ENCODE assay signal across 1 cellular context in the genomic region with DNA sequence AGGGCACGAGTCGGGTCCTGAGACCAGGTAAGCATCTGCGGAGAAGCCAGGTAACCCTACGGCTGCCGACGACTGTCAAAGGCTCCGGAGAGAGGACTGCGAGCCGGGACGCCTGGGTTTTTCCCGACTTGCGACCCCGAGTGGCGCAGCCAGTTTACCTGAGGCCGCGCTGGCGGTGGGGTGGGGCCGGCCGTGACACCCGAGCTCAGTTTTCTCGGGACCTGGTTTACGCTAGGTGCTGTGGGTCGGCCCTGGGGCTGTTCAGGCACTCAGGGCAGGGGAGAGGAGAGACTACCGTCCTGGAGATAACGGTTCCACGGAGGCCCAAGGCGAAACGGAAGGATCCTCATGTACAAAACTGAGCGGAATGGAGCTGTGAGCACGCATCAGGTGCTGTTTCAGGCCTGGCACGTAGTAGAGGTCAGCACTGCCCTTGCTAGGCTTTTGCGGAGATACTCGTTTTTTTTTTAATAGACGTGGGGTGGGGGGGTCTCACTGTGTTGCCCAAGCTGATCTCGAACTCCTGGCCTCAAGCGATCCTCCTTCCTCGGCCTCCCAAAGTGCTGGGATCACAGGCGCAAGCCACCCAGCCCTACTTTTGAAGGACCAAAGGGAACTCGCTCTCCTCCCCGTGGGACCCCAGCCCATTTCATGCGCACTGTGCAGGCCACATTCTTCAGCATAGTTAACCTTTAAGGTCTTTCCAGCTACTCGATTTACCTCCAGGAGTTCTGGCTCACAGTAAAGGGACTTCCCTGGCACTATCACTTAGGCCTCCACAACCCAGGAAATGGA.
A peak's percentile ranks its signal among the peaks of the same experiment; 100 is the strongest.
TF ChIP-seq lines count a peak whose summit lies in the region.

No MANE protein-coding gene starts in this region.

TF ChIP-seq in HepG2, 621 proteins besides CTCF, POLR2A, EP300 and RAD21 (continued from another document and continues in another):
- TF ChIP-seq, protein P1, sequence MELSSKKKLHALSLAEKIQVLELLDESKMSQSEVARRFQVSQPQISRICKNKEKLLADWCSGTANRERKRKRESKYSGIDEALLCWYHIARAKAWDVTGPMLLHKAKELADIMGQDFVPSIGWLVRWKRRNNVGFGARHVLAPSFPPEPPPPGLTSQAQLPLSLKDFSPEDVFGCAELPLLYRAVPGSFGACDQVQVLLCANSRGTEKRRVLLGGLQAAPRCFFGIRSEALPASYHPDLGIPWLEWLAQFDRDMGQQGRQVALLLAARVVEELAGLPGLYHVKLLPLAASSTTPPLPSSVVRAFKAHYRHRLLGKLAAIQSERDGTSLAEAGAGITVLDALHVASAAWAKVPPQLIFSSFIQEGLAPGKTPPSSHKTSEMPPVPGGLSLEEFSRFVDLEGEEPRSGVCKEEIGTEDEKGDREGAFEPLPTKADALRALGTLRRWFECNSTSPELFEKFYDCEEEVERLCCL (CRISPR knock-in tag; IDR thresholded peaks at IDR 0.05; ENCODE audit: borderline replicate concordance) = no peak
- TF ChIP-seq HMG20A (CRISPR knock-in tag; IDR thresholded peaks at IDR 0.05; ENCODE audit: borderline replicate concordance) (no peak), ZNF138 (CRISPR knock-in tag; IDR thresholded peaks at IDR 0.05; ENCODE audit: low read depth) (peak; percentile 80), NFIC (IDR thresholded peaks at IDR 0.05; ENCODE audit: low read length) (no peak), BRD4 (CRISPR knock-in tag; IDR thresholded peaks at IDR 0.05) (0 out of 2 replicates have a peak, but pooled peaks have one; percentile 13), ZNF878 (CRISPR knock-in tag; IDR thresholded peaks at IDR 0.05) (no peak), POLR2AphosphoS5 (IDR thresholded peaks at IDR 0.05; ENCODE audit: low read depth, low read length) (peak; percentile 45; the same call in 1 of the 2 replicates), DMAP1 (CRISPR knock-in tag; IDR thresholded peaks at IDR 0.05) (no peak; the same call in 1 of the 2 replicates), ETV6 (CRISPR knock-in tag; conservative IDR thresholded peaks at IDR 0.05) (no peak), FIP1L1 (IDR thresholded peaks at IDR 0.05; ENCODE audit: borderline replicate concordance, insufficient read depth, low read depth, low read length) (no peak), EED (CRISPR knock-in tag; IDR thresholded peaks at IDR 0.05) (peak; percentile 50; the same call in 1 of the 2 replicates), ZNF569 (CRISPR knock-in tag; IDR thresholded peaks at IDR 0.05; ENCODE audit: borderline replicate concordance) (no peak), KDM3A (CRISPR knock-in tag; IDR thresholded peaks at IDR 0.05; ENCODE audit: low read depth) (no peak), AKAP8 (CRISPR knock-in tag; IDR thresholded peaks at IDR 0.05) (no peak), ZNF225 (CRISPR knock-in tag; IDR thresholded peaks at IDR 0.05) (peak; percentile 69; the same call in 1 of the 2 replicates), KLF12 (CRISPR knock-in tag; IDR thresholded peaks at IDR 0.05; ENCODE audit: borderline replicate concordance) (0 out of 2 replicates have a peak, but pooled peaks have one; percentile 52), NCOA5 (CRISPR knock-in tag; IDR thresholded peaks at IDR 0.05) (no peak), NFKBIZ (CRISPR knock-in tag; IDR thresholded peaks at IDR 0.05) (0 out of 2 replicates have a peak, but pooled peaks have one; percentile 14), RARA (CRISPR knock-in tag; IDR thresholded peaks at IDR 0.05) (no peak), ZNF17 (CRISPR knock-in tag; IDR thresholded peaks at IDR 0.05) (no peak), MIXL1 (CRISPR knock-in tag; IDR thresholded peaks at IDR 0.05) (no peak), ZNF326 (CRISPR knock-in tag; IDR thresholded peaks at IDR 0.05; ENCODE audit: borderline replicate concordance) (no peak), GABPB1 (CRISPR knock-in tag; IDR thresholded peaks at IDR 0.05) (no peak)
- TF ChIP-seq, protein P2, sequence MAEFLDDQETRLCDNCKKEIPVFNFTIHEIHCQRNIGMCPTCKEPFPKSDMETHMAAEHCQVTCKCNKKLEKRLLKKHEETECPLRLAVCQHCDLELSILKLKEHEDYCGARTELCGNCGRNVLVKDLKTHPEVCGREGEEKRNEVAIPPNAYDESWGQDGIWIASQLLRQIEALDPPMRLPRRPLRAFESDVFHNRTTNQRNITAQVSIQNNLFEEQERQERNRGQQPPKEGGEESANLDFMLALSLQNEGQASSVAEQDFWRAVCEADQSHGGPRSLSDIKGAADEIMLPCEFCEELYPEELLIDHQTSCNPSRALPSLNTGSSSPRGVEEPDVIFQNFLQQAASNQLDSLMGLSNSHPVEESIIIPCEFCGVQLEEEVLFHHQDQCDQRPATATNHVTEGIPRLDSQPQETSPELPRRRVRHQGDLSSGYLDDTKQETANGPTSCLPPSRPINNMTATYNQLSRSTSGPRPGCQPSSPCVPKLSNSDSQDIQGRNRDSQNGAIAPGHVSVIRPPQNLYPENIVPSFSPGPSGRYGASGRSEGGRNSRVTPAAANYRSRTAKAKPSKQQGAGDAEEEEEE (CRISPR knock-in tag; IDR thresholded peaks at IDR 0.05; ENCODE audit: borderline replicate concordance) = no peak; the same call in 1 of the 2 replicates
- TF ChIP-seq, protein P3, sequence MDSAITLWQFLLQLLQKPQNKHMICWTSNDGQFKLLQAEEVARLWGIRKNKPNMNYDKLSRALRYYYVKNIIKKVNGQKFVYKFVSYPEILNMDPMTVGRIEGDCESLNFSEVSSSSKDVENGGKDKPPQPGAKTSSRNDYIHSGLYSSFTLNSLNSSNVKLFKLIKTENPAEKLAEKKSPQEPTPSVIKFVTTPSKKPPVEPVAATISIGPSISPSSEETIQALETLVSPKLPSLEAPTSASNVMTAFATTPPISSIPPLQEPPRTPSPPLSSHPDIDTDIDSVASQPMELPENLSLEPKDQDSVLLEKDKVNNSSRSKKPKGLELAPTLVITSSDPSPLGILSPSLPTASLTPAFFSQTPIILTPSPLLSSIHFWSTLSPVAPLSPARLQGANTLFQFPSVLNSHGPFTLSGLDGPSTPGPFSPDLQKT (CRISPR knock-in tag; IDR thresholded peaks at IDR 0.05; ENCODE audit: borderline replicate concordance) = no peak
- TF ChIP-seq, protein P4, sequence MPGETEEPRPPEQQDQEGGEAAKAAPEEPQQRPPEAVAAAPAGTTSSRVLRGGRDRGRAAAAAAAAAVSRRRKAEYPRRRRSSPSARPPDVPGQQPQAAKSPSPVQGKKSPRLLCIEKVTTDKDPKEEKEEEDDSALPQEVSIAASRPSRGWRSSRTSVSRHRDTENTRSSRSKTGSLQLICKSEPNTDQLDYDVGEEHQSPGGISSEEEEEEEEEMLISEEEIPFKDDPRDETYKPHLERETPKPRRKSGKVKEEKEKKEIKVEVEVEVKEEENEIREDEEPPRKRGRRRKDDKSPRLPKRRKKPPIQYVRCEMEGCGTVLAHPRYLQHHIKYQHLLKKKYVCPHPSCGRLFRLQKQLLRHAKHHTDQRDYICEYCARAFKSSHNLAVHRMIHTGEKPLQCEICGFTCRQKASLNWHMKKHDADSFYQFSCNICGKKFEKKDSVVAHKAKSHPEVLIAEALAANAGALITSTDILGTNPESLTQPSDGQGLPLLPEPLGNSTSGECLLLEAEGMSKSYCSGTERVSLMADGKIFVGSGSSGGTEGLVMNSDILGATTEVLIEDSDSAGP (CRISPR knock-in tag; IDR thresholded peaks at IDR 0.05; ENCODE audit: borderline replicate concordance) = peak; percentile 16; the same call in 1 of the 2 replicates
- TF ChIP-seq, protein P5, sequence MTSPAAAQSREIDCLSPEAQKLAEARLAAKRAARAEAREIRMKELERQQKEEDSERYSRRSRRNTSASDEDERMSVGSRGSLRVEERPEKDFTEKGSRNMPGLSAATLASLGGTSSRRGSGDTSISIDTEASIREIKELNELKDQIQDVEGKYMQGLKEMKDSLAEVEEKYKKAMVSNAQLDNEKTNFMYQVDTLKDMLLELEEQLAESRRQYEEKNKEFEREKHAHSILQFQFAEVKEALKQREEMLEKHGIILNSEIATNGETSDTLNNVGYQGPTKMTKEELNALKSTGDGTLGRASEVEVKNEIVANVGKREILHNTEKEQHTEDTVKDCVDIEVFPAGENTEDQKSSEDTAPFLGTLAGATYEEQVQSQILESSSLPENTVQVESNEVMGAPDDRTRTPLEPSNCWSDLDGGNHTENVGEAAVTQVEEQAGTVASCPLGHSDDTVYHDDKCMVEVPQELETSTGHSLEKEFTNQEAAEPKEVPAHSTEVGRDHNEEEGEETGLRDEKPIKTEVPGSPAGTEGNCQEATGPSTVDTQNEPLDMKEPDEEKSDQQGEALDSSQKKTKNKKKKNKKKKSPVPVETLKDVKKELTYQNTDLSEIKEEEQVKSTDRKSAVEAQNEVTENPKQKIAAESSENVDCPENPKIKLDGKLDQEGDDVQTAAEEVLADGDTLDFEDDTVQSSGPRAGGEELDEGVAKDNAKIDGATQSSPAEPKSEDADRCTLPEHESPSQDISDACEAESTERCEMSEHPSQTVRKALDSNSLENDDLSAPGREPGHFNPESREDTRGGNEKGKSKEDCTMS (CRISPR knock-in tag; conservative IDR thresholded peaks at IDR 0.05) = no peak
- TF ChIP-seq, protein P6, sequence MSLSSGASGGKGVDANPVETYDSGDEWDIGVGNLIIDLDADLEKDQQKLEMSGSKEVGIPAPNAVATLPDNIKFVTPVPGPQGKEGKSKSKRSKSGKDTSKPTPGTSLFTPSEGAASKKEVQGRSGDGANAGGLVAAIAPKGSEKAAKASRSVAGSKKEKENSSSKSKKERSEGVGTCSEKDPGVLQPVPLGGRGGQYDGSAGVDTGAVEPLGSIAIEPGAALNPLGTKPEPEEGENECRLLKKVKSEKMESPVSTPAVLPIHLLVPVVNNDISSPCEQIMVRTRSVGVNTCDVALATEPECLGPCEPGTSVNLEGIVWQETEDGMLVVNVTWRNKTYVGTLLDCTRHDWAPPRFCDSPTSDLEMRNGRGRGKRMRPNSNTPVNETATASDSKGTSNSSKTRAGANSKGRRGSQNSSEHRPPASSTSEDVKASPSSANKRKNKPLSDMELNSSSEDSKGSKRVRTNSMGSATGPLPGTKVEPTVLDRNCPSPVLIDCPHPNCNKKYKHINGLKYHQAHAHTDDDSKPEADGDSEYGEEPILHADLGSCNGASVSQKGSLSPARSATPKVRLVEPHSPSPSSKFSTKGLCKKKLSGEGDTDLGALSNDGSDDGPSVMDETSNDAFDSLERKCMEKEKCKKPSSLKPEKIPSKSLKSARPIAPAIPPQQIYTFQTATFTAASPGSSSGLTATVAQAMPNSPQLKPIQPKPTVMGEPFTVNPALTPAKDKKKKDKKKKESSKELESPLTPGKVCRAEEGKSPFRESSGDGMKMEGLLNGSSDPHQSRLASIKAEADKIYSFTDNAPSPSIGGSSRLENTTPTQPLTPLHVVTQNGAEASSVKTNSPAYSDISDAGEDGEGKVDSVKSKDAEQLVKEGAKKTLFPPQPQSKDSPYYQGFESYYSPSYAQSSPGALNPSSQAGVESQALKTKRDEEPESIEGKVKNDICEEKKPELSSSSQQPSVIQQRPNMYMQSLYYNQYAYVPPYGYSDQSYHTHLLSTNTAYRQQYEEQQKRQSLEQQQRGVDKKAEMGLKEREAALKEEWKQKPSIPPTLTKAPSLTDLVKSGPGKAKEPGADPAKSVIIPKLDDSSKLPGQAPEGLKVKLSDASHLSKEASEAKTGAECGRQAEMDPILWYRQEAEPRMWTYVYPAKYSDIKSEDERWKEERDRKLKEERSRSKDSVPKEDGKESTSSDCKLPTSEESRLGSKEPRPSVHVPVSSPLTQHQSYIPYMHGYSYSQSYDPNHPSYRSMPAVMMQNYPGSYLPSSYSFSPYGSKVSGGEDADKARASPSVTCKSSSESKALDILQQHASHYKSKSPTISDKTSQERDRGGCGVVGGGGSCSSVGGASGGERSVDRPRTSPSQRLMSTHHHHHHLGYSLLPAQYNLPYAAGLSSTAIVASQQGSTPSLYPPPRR (CRISPR knock-in tag; IDR thresholded peaks at IDR 0.05; ENCODE audit: borderline replicate concordance) = no peak
- TF ChIP-seq, protein P7, sequence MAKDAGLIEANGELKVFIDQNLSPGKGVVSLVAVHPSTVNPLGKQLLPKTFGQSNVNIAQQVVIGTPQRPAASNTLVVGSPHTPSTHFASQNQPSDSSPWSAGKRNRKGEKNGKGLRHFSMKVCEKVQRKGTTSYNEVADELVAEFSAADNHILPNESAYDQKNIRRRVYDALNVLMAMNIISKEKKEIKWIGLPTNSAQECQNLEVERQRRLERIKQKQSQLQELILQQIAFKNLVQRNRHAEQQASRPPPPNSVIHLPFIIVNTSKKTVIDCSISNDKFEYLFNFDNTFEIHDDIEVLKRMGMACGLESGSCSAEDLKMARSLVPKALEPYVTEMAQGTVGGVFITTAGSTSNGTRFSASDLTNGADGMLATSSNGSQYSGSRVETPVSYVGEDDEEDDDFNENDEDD (CRISPR knock-in tag; IDR thresholded peaks at IDR 0.05; ENCODE audit: borderline replicate concordance) = no peak
- TF ChIP-seq, protein P8, sequence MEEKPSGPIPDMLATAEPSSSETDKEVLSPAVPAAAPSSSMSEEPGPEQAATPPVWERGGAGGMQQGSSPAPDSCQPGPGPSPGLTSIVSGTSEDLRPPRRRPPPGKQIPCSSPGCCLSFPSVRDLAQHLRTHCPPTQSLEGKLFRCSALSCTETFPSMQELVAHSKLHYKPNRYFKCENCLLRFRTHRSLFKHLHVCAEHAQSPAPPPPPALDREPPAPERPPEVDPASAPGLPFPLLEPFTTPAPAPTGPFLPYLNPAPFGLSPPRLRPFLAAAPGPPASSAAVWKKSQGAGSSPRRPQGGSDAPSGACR (CRISPR knock-in tag; IDR thresholded peaks at IDR 0.05) = no peak
- TF ChIP-seq, protein P9, sequence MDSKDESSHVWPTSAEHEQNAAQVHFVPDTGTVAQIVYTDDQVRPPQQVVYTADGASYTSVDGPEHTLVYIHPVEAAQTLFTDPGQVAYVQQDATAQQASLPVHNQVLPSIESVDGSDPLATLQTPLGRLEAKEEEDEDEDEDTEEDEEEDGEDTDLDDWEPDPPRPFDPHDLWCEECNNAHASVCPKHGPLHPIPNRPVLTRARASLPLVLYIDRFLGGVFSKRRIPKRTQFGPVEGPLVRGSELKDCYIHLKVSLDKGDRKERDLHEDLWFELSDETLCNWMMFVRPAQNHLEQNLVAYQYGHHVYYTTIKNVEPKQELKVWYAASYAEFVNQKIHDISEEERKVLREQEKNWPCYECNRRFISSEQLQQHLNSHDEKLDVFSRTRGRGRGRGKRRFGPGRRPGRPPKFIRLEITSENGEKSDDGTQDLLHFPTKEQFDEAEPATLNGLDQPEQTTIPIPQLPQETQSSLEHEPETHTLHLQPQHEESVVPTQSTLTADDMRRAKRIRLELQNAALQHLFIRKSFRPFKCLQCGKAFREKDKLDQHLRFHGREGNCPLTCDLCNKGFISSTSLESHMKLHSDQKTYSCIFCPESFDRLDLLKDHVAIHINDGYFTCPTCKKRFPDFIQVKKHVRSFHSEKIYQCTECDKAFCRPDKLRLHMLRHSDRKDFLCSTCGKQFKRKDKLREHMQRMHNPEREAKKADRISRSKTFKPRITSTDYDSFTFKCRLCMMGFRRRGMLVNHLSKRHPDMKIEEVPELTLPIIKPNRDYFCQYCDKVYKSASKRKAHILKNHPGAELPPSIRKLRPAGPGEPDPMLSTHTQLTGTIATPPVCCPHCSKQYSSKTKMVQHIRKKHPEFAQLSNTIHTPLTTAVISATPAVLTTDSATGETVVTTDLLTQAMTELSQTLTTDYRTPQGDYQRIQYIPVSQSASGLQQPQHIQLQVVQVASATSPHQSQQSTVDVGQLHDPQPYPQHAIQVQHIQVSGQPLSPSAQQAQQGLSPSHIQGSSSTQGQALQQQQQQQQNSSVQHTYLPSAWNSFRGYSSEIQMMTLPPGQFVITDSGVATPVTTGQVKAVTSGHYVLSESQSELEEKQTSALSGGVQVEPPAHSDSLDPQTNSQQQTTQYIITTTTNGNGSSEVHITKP (CRISPR knock-in tag; IDR thresholded peaks at IDR 0.05; ENCODE audit: low read depth) = no peak
- TF ChIP-seq, protein P10, sequence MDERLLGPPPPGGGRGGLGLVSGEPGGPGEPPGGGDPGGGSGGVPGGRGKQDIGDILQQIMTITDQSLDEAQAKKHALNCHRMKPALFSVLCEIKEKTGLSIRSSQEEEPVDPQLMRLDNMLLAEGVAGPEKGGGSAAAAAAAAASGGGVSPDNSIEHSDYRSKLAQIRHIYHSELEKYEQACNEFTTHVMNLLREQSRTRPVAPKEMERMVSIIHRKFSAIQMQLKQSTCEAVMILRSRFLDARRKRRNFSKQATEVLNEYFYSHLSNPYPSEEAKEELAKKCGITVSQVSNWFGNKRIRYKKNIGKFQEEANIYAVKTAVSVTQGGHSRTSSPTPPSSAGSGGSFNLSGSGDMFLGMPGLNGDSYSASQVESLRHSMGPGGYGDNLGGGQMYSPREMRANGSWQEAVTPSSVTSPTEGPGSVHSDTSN (CRISPR knock-in tag; IDR thresholded peaks at IDR 0.05) = no peak
